In the genomic region with DNA sequence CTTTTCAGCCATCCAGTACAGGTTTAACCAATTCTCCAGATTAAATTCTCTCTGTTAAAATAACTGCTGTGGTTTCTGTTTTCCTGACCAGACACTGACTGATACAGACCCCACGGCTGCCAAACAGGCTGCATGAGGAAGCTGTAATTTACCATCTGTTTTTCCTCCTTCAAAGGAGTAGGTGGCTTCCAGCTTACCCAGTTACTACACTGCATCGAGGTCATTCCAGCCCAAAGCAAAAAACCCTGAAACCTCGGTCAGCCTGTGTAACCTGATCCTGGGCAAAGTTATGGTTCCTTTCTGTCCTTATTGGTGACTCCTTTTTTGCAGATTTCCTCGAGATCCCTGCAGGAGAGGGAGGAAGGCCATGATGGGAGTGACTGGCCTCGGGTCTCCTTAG, we compare ENCODE assay signal across 1 cellular context.
TF ChIP-seq lines count a peak whose summit lies in the region.

No MANE protein-coding gene starts in this region.

TF ChIP-seq in SK-N-SH, 30 proteins besides CTCF, POLR2A, EP300 and RAD21 (continued from another document):
- TF ChIP-seq, protein P1, sequence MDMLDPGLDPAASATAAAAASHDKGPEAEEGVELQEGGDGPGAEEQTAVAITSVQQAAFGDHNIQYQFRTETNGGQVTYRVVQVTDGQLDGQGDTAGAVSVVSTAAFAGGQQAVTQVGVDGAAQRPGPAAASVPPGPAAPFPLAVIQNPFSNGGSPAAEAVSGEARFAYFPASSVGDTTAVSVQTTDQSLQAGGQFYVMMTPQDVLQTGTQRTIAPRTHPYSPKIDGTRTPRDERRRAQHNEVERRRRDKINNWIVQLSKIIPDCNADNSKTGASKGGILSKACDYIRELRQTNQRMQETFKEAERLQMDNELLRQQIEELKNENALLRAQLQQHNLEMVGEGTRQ (IDR thresholded peaks at IDR 0.05; ENCODE audit: borderline replicate concordance, low read depth, low read length) = no peak
- TF ChIP-seq, protein P2, sequence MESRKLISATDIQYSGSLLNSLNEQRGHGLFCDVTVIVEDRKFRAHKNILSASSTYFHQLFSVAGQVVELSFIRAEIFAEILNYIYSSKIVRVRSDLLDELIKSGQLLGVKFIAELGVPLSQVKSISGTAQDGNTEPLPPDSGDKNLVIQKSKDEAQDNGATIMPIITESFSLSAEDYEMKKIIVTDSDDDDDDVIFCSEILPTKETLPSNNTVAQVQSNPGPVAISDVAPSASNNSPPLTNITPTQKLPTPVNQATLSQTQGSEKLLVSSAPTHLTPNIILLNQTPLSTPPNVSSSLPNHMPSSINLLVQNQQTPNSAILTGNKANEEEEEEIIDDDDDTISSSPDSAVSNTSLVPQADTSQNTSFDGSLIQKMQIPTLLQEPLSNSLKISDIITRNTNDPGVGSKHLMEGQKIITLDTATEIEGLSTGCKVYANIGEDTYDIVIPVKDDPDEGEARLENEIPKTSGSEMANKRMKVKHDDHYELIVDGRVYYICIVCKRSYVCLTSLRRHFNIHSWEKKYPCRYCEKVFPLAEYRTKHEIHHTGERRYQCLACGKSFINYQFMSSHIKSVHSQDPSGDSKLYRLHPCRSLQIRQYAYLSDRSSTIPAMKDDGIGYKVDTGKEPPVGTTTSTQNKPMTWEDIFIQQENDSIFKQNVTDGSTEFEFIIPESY (IDR thresholded peaks at IDR 0.05; ENCODE audit: borderline replicate concordance, low read depth) = no peak
- TF ChIP-seq, protein P3, sequence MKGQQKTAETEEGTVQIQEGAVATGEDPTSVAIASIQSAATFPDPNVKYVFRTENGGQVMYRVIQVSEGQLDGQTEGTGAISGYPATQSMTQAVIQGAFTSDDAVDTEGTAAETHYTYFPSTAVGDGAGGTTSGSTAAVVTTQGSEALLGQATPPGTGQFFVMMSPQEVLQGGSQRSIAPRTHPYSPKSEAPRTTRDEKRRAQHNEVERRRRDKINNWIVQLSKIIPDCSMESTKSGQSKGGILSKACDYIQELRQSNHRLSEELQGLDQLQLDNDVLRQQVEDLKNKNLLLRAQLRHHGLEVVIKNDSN (IDR thresholded peaks at IDR 0.05; ENCODE audit: borderline replicate concordance, low read depth) = no peak
- TF ChIP-seq FOSL2 (IDR thresholded peaks at IDR 0.05; ENCODE audit: borderline replicate concordance, low read depth) = no peak
TF ChIP-seq in SK-N-SH: peak in this region for 0.
